8 cellular contexts compared by ENCODE assay signal in the genomic region with DNA sequence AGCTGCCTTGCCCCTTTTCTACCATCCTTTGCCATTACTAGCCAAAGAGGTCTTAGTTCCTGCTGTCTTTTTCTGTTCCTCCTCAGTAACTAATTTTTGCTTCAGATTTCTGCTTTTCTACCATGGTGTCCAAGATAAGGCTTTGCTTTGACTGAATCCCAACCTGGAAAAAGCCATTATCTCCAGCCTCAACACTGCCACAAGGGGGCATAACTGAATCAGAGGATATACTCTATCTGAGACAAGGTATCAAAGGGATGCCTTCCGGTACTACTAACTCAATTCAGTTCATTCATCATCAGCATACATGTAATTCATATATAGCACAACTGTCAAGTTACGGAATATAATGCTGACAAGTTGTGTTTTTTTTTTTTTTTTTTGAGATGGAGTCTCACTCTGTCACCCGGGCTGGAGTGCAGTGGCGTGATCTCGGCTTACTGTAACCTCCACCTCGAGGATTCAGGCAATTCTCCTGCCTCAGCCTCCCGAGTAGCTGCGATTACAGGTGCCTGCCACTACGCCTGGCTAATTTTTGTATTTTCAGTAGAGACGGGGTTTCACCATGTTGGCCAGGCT. TPM values are rescaled to one million over a fixed set of nuclear protein-coding genes. Genes with fewer than 3 reads are reported as not detected.
DNase-seq lines count a peak whose midpoint lies in the region; ATAC-seq and TF ChIP-seq lines count a peak whose summit lies in the region.

No MANE protein-coding gene starts in this region.

- DNase-seq in NCI-H2227 (lab: John Stamatoyannopoulos, UW; ENCODE audit: unreplicated experiment) (peak; percentile 62), NCI-H2227 treated with DMSO at 0.1 percent for 48 hours (lab: John Stamatoyannopoulos, UW) (no peak), GM20000 (ENCODE audit: low spot score) (peak; percentile 50), NCI-H146 (lab: John Stamatoyannopoulos, UW) (peak; percentile 12), foreskin keratinocyte (peak; percentile 11 to 39), smooth muscle cell (lab: John Stamatoyannopoulos, UW; ENCODE audit: unreplicated experiment) (no peak)
- peak; percentile 58 for DNase-seq in activated CD8-positive, alpha-beta T cell treated with anti-CD3 and anti-CD28 coated beads for 36 hours

- no peak overlapping the region for H2AFZ ChIP-seq in smooth muscle cell (ENCODE audit: low read depth)

- intact Hi-C loops in activated CD8-positive, alpha-beta T cell treated with anti-CD3 and anti-CD28 coated beads for 36 hours (cut with micrococcal nuclease), result no loop called here

- H3K79me2 ChIP-seq in smooth muscle cell (ENCODE audit: low read depth), result no peaks in the 10 kb centered on the region

- no peak overlapping the region for H3K27ac Mint-ChIP-seq in activated CD8-positive, alpha-beta T cell treated with anti-CD3 and anti-CD28 coated beads for 36 hours

- H3K27me3 Mint-ChIP-seq in activated CD8-positive, alpha-beta T cell treated with anti-CD3 and anti-CD28 coated beads for 36 hours, result no peaks in the 10 kb centered on the region

- no peaks in the 10 kb centered on the region for H3K9me3 Mint-ChIP-seq in activated CD8-positive, alpha-beta T cell treated with anti-CD3 and anti-CD28 coated beads for 36 hours

- POLR2A ChIA-PET in activated CD8-positive, alpha-beta T cell treated with anti-CD3 and anti-CD28 coated beads for 36 hours (lab: Charles Lee), result no interaction called here

- H3K4me2 ChIP-seq in smooth muscle cell, result no peak overlapping the region

- no peak overlapping the region for H3K4me3 Mint-ChIP-seq in activated CD8-positive, alpha-beta T cell treated with anti-CD3 and anti-CD28 coated beads for 36 hours

- no peaks in the 10 kb centered on the region for H4K20me1 ChIP-seq in smooth muscle cell (ENCODE audit: low read depth)

- CTCF ChIA-PET in activated CD8-positive, alpha-beta T cell treated with anti-CD3 and anti-CD28 coated beads for 36 hours (lab: Charles Lee), result interaction anchor here (0.6 to 2.7 kb wide), 25 partner anchors 11 to 620 kb away, joined by 3 to 25 read pairs (median 4); a partner anchor contains a TSS

- no peaks in the 10 kb centered on the region for H3K9me3 ChIP-seq in smooth muscle cell (replicated peaks; ENCODE audit: low read depth)

- peak; percentile 28 for TF ChIP-seq CTCF in GM20000 (IDR thresholded peaks at IDR 0.05; ENCODE audit: extremely low read depth, missing control alignments)
- TF ChIP-seq CTCF in activated CD8-positive, alpha-beta T cell treated with anti-CD3 and anti-CD28 coated beads for 36 hours (IDR thresholded peaks at IDR 0.05), result peak; percentile 65
- peak; percentile 75 for TF ChIP-seq CTCF in foreskin keratinocyte (conservative IDR thresholded peaks at IDR 0.05)
- TF ChIP-seq CTCF in smooth muscle cell (IDR thresholded peaks at IDR 0.05; ENCODE audit: borderline replicate concordance, insufficient read depth, poor library complexity, severe bottlenecking), result peak; percentile 47

- H3K4me1 Mint-ChIP-seq in activated CD8-positive, alpha-beta T cell treated with anti-CD3 and anti-CD28 coated beads for 36 hours (ENCODE audit: low read depth), result no peaks in the 10 kb centered on the region

- no peak overlapping the region for H3K4me3 ChIP-seq in smooth muscle cell

- peaks cover 14% of the 10 kb centered on the region for H3K36me3 Mint-ChIP-seq in activated CD8-positive, alpha-beta T cell treated with anti-CD3 and anti-CD28 coated beads for 36 hours (ENCODE audit: low read depth)

- H3K27me3 ChIP-seq in foreskin keratinocyte, result no peaks in the 10 kb centered on the region
- no peaks in the 10 kb centered on the region for H3K27me3 ChIP-seq in smooth muscle cell (ENCODE audit: low read depth)

- H3K36me3 ChIP-seq in smooth muscle cell (ENCODE audit: low read depth), result peaks cover 12% of the 10 kb centered on the region

- no peaks in the 10 kb centered on the region for H3F3A ChIP-seq in smooth muscle cell (ENCODE audit: low read depth)

- peak; percentile 86 for ATAC-seq in activated CD8-positive, alpha-beta T cell treated with anti-CD3 and anti-CD28 coated beads for 36 hours
- ATAC-seq in foreskin keratinocyte (peak; percentile 84), GM19328 (IDR thresholded peaks at IDR 0.05; ENCODE audit: unreplicated experiment) (no peak)

- WGBS in smooth muscle cell (ENCODE audit: low lambda C conversion rate), result 86% methylated on average over 10 of the region's 10 CpGs

- H3K4me1 ChIP-seq in foreskin keratinocyte (no peaks in the 10 kb centered on the region), smooth muscle cell (ENCODE audit: low read depth) (no peaks in the 10 kb centered on the region)

- H3K27ac ChIP-seq in foreskin keratinocyte, result no peak overlapping the region
- H3K27ac ChIP-seq in smooth muscle cell (ENCODE audit: low read depth), result no peak overlapping the region

- H3K9ac ChIP-seq in smooth muscle cell (ENCODE audit: low read depth), result no peak overlapping the region

RNA-seq across cellular contexts. Expression of a gene that starts 11.4 kb away (rescaled TPM):
- total RNA-seq in activated CD8-positive, alpha-beta T cell treated with anti-CD3 and anti-CD28 coated beads for 36 hours, result 10 to 100 TPM; 14.7 to 16.2 TPM
- total RNA-seq in foreskin keratinocyte (9.0 and 9.7 TPM in 2 replicates), smooth muscle cell (6.1 and 16.7 TPM in 2 replicates)
- polyA plus RNA-seq in foreskin keratinocyte (5.0 and 6.3 TPM in 2 replicates), smooth muscle cell (11.8 and 12.6 TPM in 2 replicates)

RNA-seq across cellular contexts. Expression of a gene that starts 33.0 kb away (rescaled TPM):
- 10 to 100 TPM; 48.2 to 53.7 TPM for total RNA-seq in activated CD8-positive, alpha-beta T cell treated with anti-CD3 and anti-CD28 coated beads for 36 hours
- total RNA-seq in foreskin keratinocyte, result 39.8 and 41.1 TPM in 2 replicates
- 41.4 and 45.5 TPM in 2 replicates for polyA plus RNA-seq in foreskin keratinocyte
- total RNA-seq in smooth muscle cell, result 47.3 and 55.7 TPM in 2 replicates
- polyA plus RNA-seq in smooth muscle cell, result 60.2 and 66.4 TPM in 2 replicates

RNA-seq across cellular contexts. Expression of a gene that starts 33.1 kb away (rescaled TPM):
- total RNA-seq in activated CD8-positive, alpha-beta T cell treated with anti-CD3 and anti-CD28 coated beads for 36 hours, result 10 to 100 TPM; 44.3 to 58.5 TPM
- total RNA-seq in foreskin keratinocyte, result 20.0 and 20.6 TPM in 2 replicates
- 8.7 and 10.6 TPM in 2 replicates for polyA plus RNA-seq in foreskin keratinocyte
- 21.9 and 24.8 TPM in 2 replicates for total RNA-seq in smooth muscle cell
- 11.3 and 12.4 TPM in 2 replicates for polyA plus RNA-seq in smooth muscle cell

Comparison
In these comparisons a context has a peak if more than half of its experiments do, and no peak if none do; other contexts are left out.
1. DNase-seq: peak in NCI-H2227 (single experiment), GM20000 (single experiment), NCI-H146 (single experiment), activated CD8-positive, alpha-beta T cell treated with anti-CD3 and anti-CD28 coated beads for 36 hours (single experiment) and foreskin keratinocyte (2 of 2); none in NCI-H2227 treated with DMSO at 0.1 percent for 48 hours (single experiment) and smooth muscle cell (single experiment).
2. Peak in every context shown above with its lines, with median percentiles within 50 percentile points of each other: CTCF ChIP-seq.